ENCODE assay signal across 40 cellular contexts in the genomic region with DNA sequence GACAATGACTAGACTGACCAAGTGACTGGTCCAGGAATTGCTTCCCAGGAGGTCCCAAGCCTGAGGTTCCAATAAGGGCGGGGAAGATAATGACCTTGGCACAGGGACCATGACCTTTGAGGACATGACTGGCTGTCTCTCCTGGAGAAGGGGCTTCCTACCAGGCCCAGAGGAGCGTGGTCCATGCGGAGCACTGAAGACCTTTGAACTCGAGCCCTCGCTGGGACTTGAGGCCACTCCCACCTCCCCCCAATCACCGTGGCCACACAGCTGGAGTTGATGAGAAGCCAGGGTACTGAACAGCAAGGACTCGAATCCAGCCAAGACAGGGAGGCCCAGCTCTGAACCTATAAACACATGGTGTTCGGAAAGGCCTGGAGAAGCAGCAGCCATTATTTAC.
"Had no signal": no experiment of that assay in that cellular context is flagged by ENCODE, and none has a peak within 500 bp of the region (broad histone marks: within the 10 kb centered on the region; RNA-seq: fewer than 3 reads in every experiment).

No MANE protein-coding gene starts in this region.

- H3K36me3 Mint-ChIP-seq: activated naive CD4-positive, alpha-beta T cell treated with anti-CD3 and anti-CD28 coated beads, Interleukin-2, amount 10 ng/mL, durations not matched to agents 7 days and 5 days; activated naive CD4-positive, alpha-beta T cell treated with anti-CD3 and anti-CD28 coated beads, Interleukin-2, amount 50 U/mL, for 72 hours; activated naive CD8-positive, alpha-beta T cell treated with anti-CD3 and anti-CD28 coated beads, Interleukin-2, amount 10 ng/mL, durations not matched to agents 7 days and 5 days; brain had no signal

- ATAC-seq: activated naive CD4-positive, alpha-beta T cell treated with anti-CD3 and anti-CD28 coated beads, Interleukin-2, amount 50 U/mL, for 72 hours; activated naive CD8-positive, alpha-beta T cell treated with anti-CD3 and anti-CD28 coated beads, Interleukin-2, amount 50 U/mL, for 24 hours; activated T-cell treated with anti-CD3 and anti-CD28 coated beads, Interleukin-2, amount 50 U/mL, for 4 hours; activated T-cell treated with anti-CD3 and anti-CD28 coated beads, Interleukin-2, amount 50 U/mL, for 72 hours; activated T-helper 17 cell treated with anti-CD3 and anti-CD28 coated beads, Interleukin-2, amount 50 U/mL, for 72 hours; body of pancreas had no signal

- H3K4me3 Mint-ChIP-seq: activated naive CD4-positive, alpha-beta T cell treated with anti-CD3 and anti-CD28 coated beads for 36 hours; activated naive CD4-positive, alpha-beta T cell treated with anti-CD3 and anti-CD28 coated beads, Interleukin-2, amount 10 ng/mL, durations not matched to agents 7 days and 5 days; activated naive CD4-positive, alpha-beta T cell treated with anti-CD3 and anti-CD28 coated beads, Interleukin-2, amount 50 U/mL, for 24 hours; activated naive CD8-positive, alpha-beta T cell; activated naive CD8-positive, alpha-beta T cell treated with anti-CD3 and anti-CD28 coated beads for 36 hours; activated naive CD8-positive, alpha-beta T cell treated with anti-CD3 and anti-CD28 coated beads, Interleukin-2, amount 10 ng/mL, durations not matched to agents 7 days and 5 days; activated naive CD8-positive, alpha-beta T cell treated with anti-CD3 and anti-CD28 coated beads, Interleukin-2, amount 50 U/mL, for 24 hours; activated T-cell treated with anti-CD3 and anti-CD28 coated beads, Interleukin-2, amount 50 U/mL, for 24 hours; activated T-cell treated with anti-CD3 and anti-CD28 coated beads, Interleukin-2, amount 50 U/mL, for 4 hours; activated T-cell treated with anti-CD3 and anti-CD28 coated beads, Interleukin-2, amount 50 U/mL, for 72 hours; activated T-helper 1 cell treated with anti-CD3 and anti-CD28 coated beads, Interleukin-12 subunit alpha, Interleukin-12 subunit beta, Interleukin-2, Interleukin-4 antibody, amounts not matched to agents 30 ng/mL and 10 ng/mL and 1 ng/mL, durations not matched to agents 14 hours and 24 hours and 36 hours; activated T-helper 17 cell treated with anti-CD3 and anti-CD28 coated beads, Interleukin-2, amount 50 U/mL, for 72 hours; brain; central memory CD8-positive, alpha-beta T cell had no signal

- H3K27me3 Mint-ChIP-seq: activated naive CD4-positive, alpha-beta T cell treated with anti-CD3 and anti-CD28 coated beads, Interleukin-2, amount 10 ng/mL, durations not matched to agents 7 days and 5 days; activated naive CD4-positive, alpha-beta T cell treated with anti-CD3 and anti-CD28 coated beads, Interleukin-2, amount 50 U/mL, for 24 hours; activated naive CD8-positive, alpha-beta T cell; activated naive CD8-positive, alpha-beta T cell treated with anti-CD3 and anti-CD28 coated beads for 36 hours; activated naive CD8-positive, alpha-beta T cell treated with anti-CD3 and anti-CD28 coated beads, Interleukin-2, amount 10 ng/mL, durations not matched to agents 7 days and 5 days; activated naive CD8-positive, alpha-beta T cell treated with anti-CD3 and anti-CD28 coated beads, Interleukin-2, amount 50 U/mL, for 24 hours; activated T-cell treated with anti-CD3 and anti-CD28 coated beads, Interleukin-2, amount 50 U/mL, for 24 hours; activated T-helper 17 cell treated with anti-CD3 and anti-CD28 coated beads, Interleukin-2, amount 50 U/mL, for 72 hours; central memory CD8-positive, alpha-beta T cell had no signal

- H3K27ac ChIP-seq: adrenal gland, ascending aorta, body of pancreas, brain microvascular endothelial cell, breast epithelium, cardiac muscle cell had no signal

- H3K27ac Mint-ChIP-seq: activated naive CD4-positive, alpha-beta T cell treated with anti-CD3 and anti-CD28 coated beads for 36 hours; activated naive CD4-positive, alpha-beta T cell treated with anti-CD3 and anti-CD28 coated beads, Interleukin-2, amount 10 ng/mL, durations not matched to agents 7 days and 5 days; activated naive CD4-positive, alpha-beta T cell treated with anti-CD3 and anti-CD28 coated beads, Interleukin-2, amount 50 U/mL, for 24 hours; activated naive CD4-positive, alpha-beta T cell treated with anti-CD3 and anti-CD28 coated beads, Interleukin-2, amount 50 U/mL, for 72 hours; activated naive CD8-positive, alpha-beta T cell; activated naive CD8-positive, alpha-beta T cell treated with anti-CD3 and anti-CD28 coated beads for 36 hours; activated naive CD8-positive, alpha-beta T cell treated with anti-CD3 and anti-CD28 coated beads, Interleukin-2, amount 10 ng/mL, durations not matched to agents 7 days and 5 days; activated naive CD8-positive, alpha-beta T cell treated with anti-CD3 and anti-CD28 coated beads, Interleukin-2, amount 50 U/mL, for 24 hours; activated T-cell treated with anti-CD3 and anti-CD28 coated beads, Interleukin-2, amount 50 U/mL, for 24 hours; activated T-cell treated with anti-CD3 and anti-CD28 coated beads, Interleukin-2, amount 50 U/mL, for 72 hours; activated T-helper 1 cell treated with anti-CD3 and anti-CD28 coated beads, Interleukin-12 subunit alpha, Interleukin-12 subunit beta, Interleukin-2, Interleukin-4 antibody, amounts not matched to agents 30 ng/mL and 10 ng/mL and 1 ng/mL, durations not matched to agents 14 hours and 24 hours and 36 hours; activated T-helper 17 cell treated with anti-CD3 and anti-CD28 coated beads, Interleukin-2, amount 50 U/mL, for 72 hours; activated T-helper 2 cell treated with anti-CD3 and anti-CD28 coated beads, Interferon-gamma antibody, Interleukin-2, Interleukin-4, amounts not matched to agents 10 μg/mL and 5 μg/mL and 100 μg/mL, durations not matched to agents 14 hours and 24 hours and 36 hours had no signal

- H3K4me1 Mint-ChIP-seq: activated naive CD4-positive, alpha-beta T cell treated with anti-CD3 and anti-CD28 coated beads, Interleukin-2, amount 10 ng/mL, durations not matched to agents 7 days and 5 days; activated naive CD4-positive, alpha-beta T cell treated with anti-CD3 and anti-CD28 coated beads, Interleukin-2, amount 50 U/mL, for 24 hours; activated naive CD8-positive, alpha-beta T cell treated with anti-CD3 and anti-CD28 coated beads for 36 hours; activated naive CD8-positive, alpha-beta T cell treated with anti-CD3 and anti-CD28 coated beads, Interleukin-2, amount 10 ng/mL, durations not matched to agents 7 days and 5 days; activated naive CD8-positive, alpha-beta T cell treated with anti-CD3 and anti-CD28 coated beads, Interleukin-2, amount 50 U/mL, for 24 hours; activated T-helper 17 cell treated with anti-CD3 and anti-CD28 coated beads, Interleukin-2, amount 50 U/mL, for 72 hours; brain; central memory CD8-positive, alpha-beta T cell had no signal

- H3K4me1 ChIP-seq: adrenal gland, ascending aorta, breast epithelium had no signal

- H3K4me3 ChIP-seq: adrenal gland, ascending aorta, body of pancreas, breast epithelium, cardiac muscle cell had no signal

- FAIRE-seq: astrocyte, bronchial epithelial cell had no signal

- H3K9me3 ChIP-seq: adrenal gland, ascending aorta, body of pancreas, breast epithelium had no signal

- H3K27me3 ChIP-seq: adrenal gland, ascending aorta, body of pancreas, brain microvascular endothelial cell, breast epithelium, cardiac muscle cell had no signal

- H3K36me3 ChIP-seq: adrenal gland, ascending aorta, brain microvascular endothelial cell, breast epithelium, cardiac muscle cell had no signal

- H3K9me3 Mint-ChIP-seq: activated naive CD4-positive, alpha-beta T cell treated with anti-CD3 and anti-CD28 coated beads, Interleukin-2, amount 50 U/mL, for 24 hours; activated naive CD4-positive, alpha-beta T cell treated with anti-CD3 and anti-CD28 coated beads, Interleukin-2, amount 50 U/mL, for 72 hours; activated naive CD8-positive, alpha-beta T cell treated with anti-CD3 and anti-CD28 coated beads for 36 hours; activated T-helper 2 cell treated with anti-CD3 and anti-CD28 coated beads, Interferon-gamma antibody, Interleukin-2, Interleukin-4, amounts not matched to agents 10 μg/mL and 5 μg/mL and 100 μg/mL, durations not matched to agents 14 hours and 24 hours and 36 hours; brain had no signal

- DNase-seq: activated effector memory CD4-positive, alpha-beta T cell treated with anti-CD3 and anti-CD28 coated beads, Interleukin-2, amount 50 U/mL, for 16 hours; activated effector memory CD4-positive, alpha-beta T cell treated with Interleukin-2 at 50 U/mL for 16 hours; activated gamma-delta T cell; activated gamma-delta T cell treated with Interleukin-2 at 50 U/mL for 16 hours; activated naive CD4-positive, alpha-beta T cell; activated naive CD4-positive, alpha-beta T cell treated with anti-CD3 and anti-CD28 coated beads for 36 hours; activated naive CD4-positive, alpha-beta T cell treated with anti-CD3 and anti-CD28 coated beads, Interleukin-2, amount 10 ng/mL, durations not matched to agents 7 days and 5 days; activated naive CD4-positive, alpha-beta T cell treated with anti-CD3 and anti-CD28 coated beads, Interleukin-2, amount 50 U/mL, for 16 hours; activated naive CD4-positive, alpha-beta T cell treated with Interleukin-2 at 50 U/mL for 16 hours; activated naive CD8-positive, alpha-beta T cell treated with anti-CD3 and anti-CD28 coated beads for 36 hours; activated naive CD8-positive, alpha-beta T cell treated with anti-CD3 and anti-CD28 coated beads, Interleukin-2, amount 10 ng/mL, durations not matched to agents 7 days and 5 days; activated naive CD8-positive, alpha-beta T cell treated with anti-CD3 and anti-CD28 coated beads, Interleukin-2, amount 50 U/mL, for 24 hours; activated T-cell treated with anti-CD3 and anti-CD28 coated beads, Interleukin-2, amount 50 U/mL, for 1 hour; activated T-cell treated with anti-CD3 and anti-CD28 coated beads, Interleukin-2, amount 50 U/mL, for 24 hours; activated T-cell treated with anti-CD3 and anti-CD28 coated beads, Interleukin-2, amount 50 U/mL, for 4 hours; activated T-cell treated with anti-CD3 and anti-CD28 coated beads, Interleukin-2, amount 50 U/mL, for 48 hours; activated T-cell treated with anti-CD3 and anti-CD28 coated beads, Interleukin-2, amount 50 U/mL, for 72 hours; adrenal gland; amniotic stem cell; amygdala; anterior cingulate cortex; aorta; body of pancreas; brain microvascular endothelial cell; caudate nucleus; central memory CD4-positive, alpha-beta T cell; cerebellar nuclear complex had no signal
